8 cellular contexts compared by ENCODE assay signal in genomic region chr3:184417619-184418327, GRCh38. TPM values are rescaled to one million over a fixed set of nuclear protein-coding genes. Genes with fewer than 3 reads are reported as not detected.
A peak's percentile ranks its signal among the peaks of the same experiment; 100 is the strongest.
DNase-seq lines count a peak whose midpoint lies in the region; ATAC-seq and TF ChIP-seq lines count a peak whose summit lies in the region.

No MANE protein-coding gene starts in this region.

- H3K4me1 ChIP-seq in hepatocyte (ENCODE audit: insufficient read depth) = peaks cover 6% of the 10 kb centered on the region

- TF ChIP-seq CTCF in GM12864 (IDR thresholded peaks at IDR 0.05; ENCODE audit: low read depth, low read length, missing control alignments) = peak; percentile 99
- peak; percentile 76 for TF ChIP-seq CTCF in hepatocyte (IDR thresholded peaks at IDR 0.05; ENCODE audit: poor library complexity)

- H4K20me1 ChIP-seq in hepatocyte (ENCODE audit: insufficient read depth, poor library complexity, severe bottlenecking) = no peaks in the 10 kb centered on the region

- peak; percentile 87 for ATAC-seq in HG02759 (IDR thresholded peaks at IDR 0.05; ENCODE audit: unreplicated experiment)

- H3K9me3 ChIP-seq in hepatocyte (ENCODE audit: low read depth) = no peaks in the 10 kb centered on the region

- WGBS in hepatocyte (ENCODE audit: low lambda C conversion rate, missing lambda C conversion rate) = 47% methylated on average over 14 of the region's 14 CpGs

- H3K27me3 ChIP-seq in hepatocyte = no peaks in the 10 kb centered on the region

- no peak overlapping the region for H3K4me2 ChIP-seq in hepatocyte

- DNase-seq in GM12864 (ENCODE audit: low read depth) = peak; percentile 27
- DNase-seq in NCI-H146 (lab: John Stamatoyannopoulos, UW) = peak; percentile 57
- peak; percentile 14 for DNase-seq in T-helper 22 cell (ENCODE audit: low read depth)
- peak in 51 of 58 donors; percentile 7 to 64 (median 33) for DNase-seq in anterior cingulate cortex (lab: John Stamatoyannopoulos, UW)
- peak; percentile 81 for DNase-seq in hepatocyte (ENCODE audit: low spot score)
- peak; percentile 63 for DNase-seq in stimulated activated CD4-positive, alpha-beta T cell treated with anti-CD3 and anti-CD28 coated beads, Interleukin-12 subunit alpha, Interleukin-12 subunit beta, amount 100 ng/mL, for 4 hours
- DNase-seq in cortex of kidney (lab: John Stamatoyannopoulos, UW) = no peak

- no peaks in the 10 kb centered on the region for H3K9me2 ChIP-seq in hepatocyte (replicated peaks; ENCODE audit: insufficient read depth)

- no peak overlapping the region for H3K4me3 ChIP-seq in GM12864 (ENCODE audit: low read depth, low read length)
- H3K4me3 ChIP-seq in hepatocyte = no peak overlapping the region

- no peaks in the 10 kb centered on the region for H3K79me2 ChIP-seq in hepatocyte

- H2AFZ ChIP-seq in hepatocyte = no peak overlapping the region

- no peaks in the 10 kb centered on the region for H3K36me3 ChIP-seq in hepatocyte (replicated peaks; ENCODE audit: insufficient read depth, low read depth)

- H3K27ac ChIP-seq in hepatocyte = no peak overlapping the region

RNA-seq across cellular contexts. Expression of gene CHRD, which starts 37.9 kb away (rescaled TPM):
- 13.6 and 15.0 TPM in 2 replicates for total RNA-seq in hepatocyte
- 13.3 and 16.1 TPM in 2 replicates for polyA plus RNA-seq in hepatocyte

RNA-seq across cellular contexts. Expression of gene THPO, which starts 39.8 kb away (rescaled TPM):
- 1.5 and 1.8 TPM in 2 replicates for total RNA-seq in hepatocyte
- polyA plus RNA-seq in hepatocyte = 4.0 and 5.2 TPM in 2 replicates

RNA-seq across cellular contexts. Expression of gene POLR2H, which starts 56.3 kb away (rescaled TPM):
- total RNA-seq in hepatocyte = 125 and 126 TPM in 2 replicates
- polyA plus RNA-seq in hepatocyte = 95.1 and 106 TPM in 2 replicates

RNA-seq across cellular contexts. Expression of gene CLCN2, which starts 56.4 kb away (rescaled TPM):
- 11.8 and 12.3 TPM in 2 replicates for total RNA-seq in hepatocyte
- polyA plus RNA-seq in hepatocyte = 11.9 and 12.8 TPM in 2 replicates
